In genomic region chr5:13972029-13972428, GRCh38 we compare ENCODE assay signal across 25 cellular contexts. TPM values are rescaled to one million over a fixed set of nuclear protein-coding genes. Genes with fewer than 3 reads are reported as not detected.
"Had no signal": no experiment of that assay in that cellular context is flagged by ENCODE, and none has a peak within 500 bp of the region (broad histone marks: within the 10 kb centered on the region; RNA-seq: fewer than 3 reads in every experiment).

No MANE protein-coding gene starts in this region.

- H3K36me3 ChIP-seq: breast epithelium, SJSA1 had no signal

- H3K4me3 Mint-ChIP-seq: activated CD4-positive, alpha-beta T cell treated with anti-CD3 and anti-CD28 coated beads, Interleukin-2, amount 10 ng/mL, durations not matched to agents 24 days and 14 days; activated CD8-positive, alpha-beta memory T cell treated with anti-CD3 and anti-CD28 coated beads, Interleukin-2, amount 10 ng/mL, durations not matched to agents 7 days and 5 days; activated naive CD4-positive, alpha-beta T cell treated with anti-CD3 and anti-CD28 coated beads, Interleukin-2, amount 50 U/mL, for 24 hours; activated T-cell treated with anti-CD3 and anti-CD28 coated beads, Interleukin-2, amount 50 U/mL, for 24 hours; activated T-helper 1 cell treated with anti-CD3 and anti-CD28 coated beads, Interleukin-12 subunit alpha, Interleukin-12 subunit beta, Interleukin-2, Interleukin-4 antibody, amounts not matched to agents 30 ng/mL and 10 ng/mL and 1 ng/mL, durations not matched to agents 14 hours and 24 hours and 36 hours; T-helper 1 cell treated with Interleukin-12 subunit alpha and Interleukin-12 subunit beta and Interleukin-4 antibody, amounts not matched to agents 30 μg/mL and 1 μg/mL, for 36 hours had no signal

- H3K9me3 ChIP-seq: SJSA1 had no signal

- H3K9me3 Mint-ChIP-seq: activated naive CD4-positive, alpha-beta T cell treated with anti-CD3 and anti-CD28 coated beads, Interleukin-2, amount 50 U/mL, for 24 hours; activated T-cell treated with anti-CD3 and anti-CD28 coated beads, Interleukin-2, amount 50 U/mL, for 24 hours; activated T-helper 1 cell treated with anti-CD3 and anti-CD28 coated beads, Interleukin-12 subunit alpha, Interleukin-12 subunit beta, Interleukin-2, Interleukin-4 antibody, amounts not matched to agents 30 ng/mL and 10 ng/mL and 1 ng/mL, durations not matched to agents 14 hours and 24 hours and 36 hours; T-helper 1 cell treated with Interleukin-12 subunit alpha and Interleukin-12 subunit beta and Interleukin-4 antibody, amounts not matched to agents 30 μg/mL and 1 μg/mL, for 36 hours had no signal

- H3K4me1 ChIP-seq: breast epithelium had no signal

- ATAC-seq: activated CD8-positive, alpha-beta memory T cell treated with anti-CD3 and anti-CD28 coated beads, Interleukin-2, amount 10 ng/mL, durations not matched to agents 7 days and 5 days; PC-3; SK-N-SH treated with all-trans-retinoic acid at 6 μM for 48 hours had no signal

- H3K4me3 ChIP-seq: breast epithelium, SJSA1 had no signal

- DNase-seq: activated CD4-positive, alpha-beta T cell treated with anti-CD3 and anti-CD28 coated beads for 1 hour; activated CD4-positive, alpha-beta T cell treated with anti-CD3 and anti-CD28 coated beads, Interleukin-2, amount 10 ng/mL, durations not matched to agents 24 days and 14 days; activated CD4-positive, alpha-beta T cell treated with anti-CD3 and anti-CD28 coated beads, Interleukin-2, amount 50 U/mL, for 48 hours; activated CD8-positive, alpha-beta memory T cell treated with anti-CD3 and anti-CD28 coated beads, Interleukin-2, amount 10 ng/mL, durations not matched to agents 7 days and 5 days; activated effector memory CD4-positive, alpha-beta T cell treated with Interleukin-2 at 50 U/mL for 16 hours; activated naive CD4-positive, alpha-beta T cell; activated T-cell treated with anti-CD3 and anti-CD28 coated beads, Interleukin-2, amount 50 U/mL, for 24 hours; aorta; caudate nucleus; NCI-H1092; NCI-H1694 treated with DMSO at 0.1 percent for 48 hours; NCI-H2029 treated with DMSO at 0.1 percent for 48 hours; NCI-H2171 treated with DMSO at 0.1 percent for 48 hours; NCI-H226; NCI-H510A treated with DMSO at 0.1 percent for 48 hours; PC-3; SHP77; SW 1271 had no signal

- H3K4me1 Mint-ChIP-seq: activated CD4-positive, alpha-beta T cell treated with anti-CD3 and anti-CD28 coated beads, Interleukin-2, amount 10 ng/mL, durations not matched to agents 24 days and 14 days; activated CD8-positive, alpha-beta memory T cell treated with anti-CD3 and anti-CD28 coated beads, Interleukin-2, amount 10 ng/mL, durations not matched to agents 7 days and 5 days; activated naive CD4-positive, alpha-beta T cell treated with anti-CD3 and anti-CD28 coated beads, Interleukin-2, amount 50 U/mL, for 24 hours had no signal

- H3K27ac ChIP-seq: breast epithelium, KMS-11, SJSA1 had no signal

- H3K36me3 Mint-ChIP-seq: activated CD8-positive, alpha-beta memory T cell treated with anti-CD3 and anti-CD28 coated beads, Interleukin-2, amount 10 ng/mL, durations not matched to agents 7 days and 5 days; activated naive CD4-positive, alpha-beta T cell treated with anti-CD3 and anti-CD28 coated beads, Interleukin-2, amount 50 U/mL, for 24 hours had no signal

- H3K27me3 Mint-ChIP-seq: activated CD4-positive, alpha-beta T cell treated with anti-CD3 and anti-CD28 coated beads, Interleukin-2, amount 10 ng/mL, durations not matched to agents 24 days and 14 days; activated CD8-positive, alpha-beta memory T cell treated with anti-CD3 and anti-CD28 coated beads, Interleukin-2, amount 10 ng/mL, durations not matched to agents 7 days and 5 days; activated naive CD4-positive, alpha-beta T cell treated with anti-CD3 and anti-CD28 coated beads, Interleukin-2, amount 50 U/mL, for 24 hours; activated T-cell treated with anti-CD3 and anti-CD28 coated beads, Interleukin-2, amount 50 U/mL, for 24 hours had no signal

- H3K27me3 ChIP-seq: breast epithelium, SJSA1 had no signal

- H3K27ac Mint-ChIP-seq: activated CD4-positive, alpha-beta T cell treated with anti-CD3 and anti-CD28 coated beads, Interleukin-2, amount 10 ng/mL, durations not matched to agents 24 days and 14 days; activated CD8-positive, alpha-beta memory T cell treated with anti-CD3 and anti-CD28 coated beads, Interleukin-2, amount 10 ng/mL, durations not matched to agents 7 days and 5 days; activated naive CD4-positive, alpha-beta T cell treated with anti-CD3 and anti-CD28 coated beads, Interleukin-2, amount 50 U/mL, for 24 hours; activated T-cell treated with anti-CD3 and anti-CD28 coated beads, Interleukin-2, amount 50 U/mL, for 24 hours; activated T-helper 1 cell treated with anti-CD3 and anti-CD28 coated beads, Interleukin-12 subunit alpha, Interleukin-12 subunit beta, Interleukin-2, Interleukin-4 antibody, amounts not matched to agents 30 ng/mL and 10 ng/mL and 1 ng/mL, durations not matched to agents 14 hours and 24 hours and 36 hours; T-helper 1 cell treated with Interleukin-12 subunit alpha and Interleukin-12 subunit beta and Interleukin-4 antibody, amounts not matched to agents 30 μg/mL and 1 μg/mL, for 36 hours had no signal

RNA-seq across cellular contexts. Expression of gene DNAH5, which starts 27.5 kb away (rescaled TPM):
- total RNA-seq: activated CD4-positive, alpha-beta T cell treated with anti-CD3 and anti-CD28 coated beads, Interleukin-2, amount 10 ng/mL, durations not matched to agents 24 days and 14 days; activated CD8-positive, alpha-beta memory T cell treated with anti-CD3 and anti-CD28 coated beads, Interleukin-2, amount 10 ng/mL, durations not matched to agents 7 days and 5 days; activated T-helper 1 cell treated with anti-CD3 and anti-CD28 coated beads, Interleukin-12 subunit alpha, Interleukin-12 subunit beta, Interleukin-2, Interleukin-4 antibody, amounts not matched to agents 30 ng/mL and 10 ng/mL and 1 ng/mL, durations not matched to agents 14 hours and 24 hours and 36 hours had no signal
